ENCODE assay signal across 21 cellular contexts in the genomic region with DNA sequence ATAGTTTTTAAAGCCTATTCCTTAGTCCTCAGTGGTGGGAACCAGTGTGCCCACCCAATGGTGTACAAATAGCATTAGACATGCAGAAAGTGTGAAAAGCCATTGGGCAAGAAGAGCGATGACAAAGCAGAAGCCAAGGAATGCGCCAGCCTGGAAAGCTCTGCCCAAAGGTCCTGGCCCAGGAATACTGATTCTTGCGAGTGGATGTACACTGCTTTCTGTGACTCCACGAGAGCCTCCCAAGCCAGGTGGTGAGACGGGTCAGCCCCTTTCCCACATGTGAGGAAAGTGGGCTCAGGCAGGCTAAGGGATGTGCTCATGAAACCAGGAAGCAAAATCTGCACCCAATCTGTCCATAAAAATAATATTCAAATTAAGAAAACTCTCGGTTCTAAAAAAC.
DNase-seq lines count a peak whose midpoint lies in the region; TF ChIP-seq lines count a peak whose summit lies in the region.
"Had no signal": no experiment of that assay in that cellular context is flagged by ENCODE, and none has a peak within 500 bp of the region (broad histone marks: within the 10 kb centered on the region; RNA-seq: fewer than 3 reads in every experiment).

No MANE protein-coding gene starts in this region.

- no peak overlapping the region for H3K4me2 ChIP-seq in SK-N-SH
- H3K4me2 ChIP-seq: BLaER1 had no signal

- H3K4me3 Mint-ChIP-seq in endothelial cell (ENCODE audit: unreplicated experiment): peak overlapping the region; percentile 75
- H3K4me3 Mint-ChIP-seq: CD4-positive, alpha-beta memory T cell had no signal

- no peaks in the 10 kb centered on the region for H3K4me1 ChIP-seq in SK-N-SH (ENCODE audit: control insufficient read depth in 1 of 2, insufficient read depth in 2 of 2, low read depth in 1 of 2, low read length in 1 of 2)

- H2AFZ ChIP-seq in SK-N-SH (ENCODE audit: low read depth): no peak overlapping the region

- no peak overlapping the region for H3K4me3 ChIP-seq in SK-N-SH (ENCODE audit: low read depth in 2 of 2, low read length in 1 of 2)
- H3K4me3 ChIP-seq: BLaER1, GM12878 had no signal

- H3K27me3 ChIP-seq in SK-N-SH (ENCODE audit: insufficient read depth): 0 out of 2 replicates have a peak, but pooled peaks cover 3% of the 10 kb centered on the region
- H3K27me3 ChIP-seq: BLaER1 had no signal

- no peaks in the 10 kb centered on the region for H3F3A ChIP-seq in SK-N-SH (replicated peaks; ENCODE audit: insufficient read depth)

- CTCF ChIA-PET in SK-N-SH (lab: Yijun Ruan, JAX): no interaction called here

- H3K27ac ChIP-seq in SK-N-SH (ENCODE audit: low read depth in 2 of 2, low read length in 1 of 2): no peak overlapping the region
- H3K27ac ChIP-seq: BLaER1, RWPE1 had no signal

- POLR2A ChIA-PET in SK-N-SH (lab: Yijun Ruan, JAX): no interaction called here

- intact Hi-C loops in posterior vena cava (cut with DNase I): no loop called here

- no peak for TF ChIP-seq RAD21 in SK-N-SH (IDR thresholded peaks at IDR 0.05; ENCODE audit: low read length)

- no peaks in the 10 kb centered on the region for H3K9me3 Mint-ChIP-seq in endothelial cell (ENCODE audit: unreplicated experiment)

- no peaks in the 10 kb centered on the region for H3K9me2 ChIP-seq in SK-N-SH

- H3K9me3 ChIP-seq in SK-N-SH: no peaks in the 10 kb centered on the region

- WGBS in SK-N-SH (ENCODE audit: low lambda C conversion rate): 48% methylated on average over 6 of the region's 6 CpGs

- H3K27me3 Mint-ChIP-seq in endothelial cell (ENCODE audit: unreplicated experiment): peaks cover 5% of the 10 kb centered on the region

- H3K36me3 Mint-ChIP-seq in endothelial cell (ENCODE audit: low read depth, unreplicated experiment): peaks cover 57% of the 10 kb centered on the region
- H3K36me3 Mint-ChIP-seq: CD4-positive, alpha-beta memory T cell had no signal

- no peak overlapping the region for H3K27ac Mint-ChIP-seq in endothelial cell (ENCODE audit: unreplicated experiment)
- H3K27ac Mint-ChIP-seq: CD4-positive, alpha-beta memory T cell had no signal

- DNase-seq in stimulated activated CD4-positive, alpha-beta T cell treated with anti-CD3 and anti-CD28 coated beads, Interleukin-4, amount 100 ng/mL, for 24 hours: peak; percentile 1
- DNase-seq in stimulated activated CD4-positive, alpha-beta T cell treated with anti-CD3 and anti-CD28 coated beads, Interleukin-2, amount 100 ng/mL, for 48 hours: no peak
- DNase-seq in endothelial cell (ENCODE audit: low spot score) (no peak), posterior vena cava (ENCODE audit: low spot score) (peak; percentile 74), NCI-H2227 (lab: John Stamatoyannopoulos, UW; ENCODE audit: unreplicated experiment) (no peak), OCI-M2 (lab: John Stamatoyannopoulos, UW; ENCODE audit: unreplicated experiment) (no peak), SK-N-SH (no peak)
- DNase-seq: CD4-positive, alpha-beta memory T cell; EL; GOT3; KG1; MV-4-11; NCI-H1417; NCI-H187; NCI-H345; NCI-H524 treated with DMSO at 0.1 percent for 48 hours; PC-3; SIG-M5 had no signal

- H3K36me3 ChIP-seq in SK-N-SH (replicated peaks in 1 of 2; ENCODE audit: control insufficient read depth in 1 of 2, insufficient read depth in 2 of 2, low read length in 1 of 2): peaks cover 0 to 6% of the 10 kb centered on the region in 2 experiments

- no peak for TF ChIP-seq EP300 in SK-N-SH (IDR thresholded peaks at IDR 0.05; ENCODE audit: borderline replicate concordance in 1 of 2, low read depth in 1 of 2, low read length in 1 of 2)

- H3K9ac ChIP-seq in SK-N-SH: no peak overlapping the region
- H3K9ac ChIP-seq: BLaER1 had no signal

- no peak for TF ChIP-seq CTCF in endothelial cell (IDR thresholded peaks at IDR 0.05; ENCODE audit: unreplicated experiment)
- no peak for TF ChIP-seq CTCF in SK-N-SH (IDR thresholded peaks at IDR 0.05)

- no peaks in the 10 kb centered on the region for H3K79me2 ChIP-seq in SK-N-SH (ENCODE audit: insufficient read depth)

- peaks cover 18% of the 10 kb centered on the region for H3K4me1 Mint-ChIP-seq in endothelial cell (ENCODE audit: unreplicated experiment)
- H3K4me1 Mint-ChIP-seq: CD4-positive, alpha-beta memory T cell had no signal

- H4K20me1 ChIP-seq in SK-N-SH (ENCODE audit: insufficient read depth): no peaks in the 10 kb centered on the region
- H4K20me1 ChIP-seq: BLaER1 had no signal

TF ChIP-seq in SK-N-SH, 30 proteins besides CTCF, POLR2A, EP300 and RAD21:
- no peak for TF ChIP-seq TAF1 (IDR thresholded peaks at IDR 0.05; ENCODE audit: borderline replicate concordance, low read depth, low read length)
- no peak for TF ChIP-seq RCOR1 (IDR thresholded peaks at IDR 0.05; ENCODE audit: low read length)
- TF ChIP-seq TEAD4 (IDR thresholded peaks at IDR 0.05; ENCODE audit: borderline replicate concordance, insufficient read depth): no peak
- TF ChIP-seq YY1 (IDR thresholded peaks at IDR 0.05; ENCODE audit: low read depth): no peak
- TF ChIP-seq GABPA (IDR thresholded peaks at IDR 0.05; ENCODE audit: low read depth): no peak
- no peak for TF ChIP-seq JUND (IDR thresholded peaks at IDR 0.05)
- TF ChIP-seq RFX5 (IDR thresholded peaks at IDR 0.05; ENCODE audit: low read length): no peak
- no peak for TF ChIP-seq GATA2 (CRISPR knock-in tag; IDR thresholded peaks at IDR 0.05)

Comparison
In these comparisons a context has a peak if more than half of its experiments do, and no peak if none do; other contexts are left out.
1. DNase-seq: peak in stimulated activated CD4-positive, alpha-beta T cell treated with anti-CD3 and anti-CD28 coated beads, Interleukin-4, amount 100 ng/mL, for 24 hours (single experiment) and posterior vena cava (single experiment); none in stimulated activated CD4-positive, alpha-beta T cell treated with anti-CD3 and anti-CD28 coated beads, Interleukin-2, amount 100 ng/mL, for 48 hours (0 of 2), endothelial cell (single experiment), NCI-H2227 (single experiment), OCI-M2 (single experiment) and SK-N-SH (single experiment).